In the genomic region with DNA sequence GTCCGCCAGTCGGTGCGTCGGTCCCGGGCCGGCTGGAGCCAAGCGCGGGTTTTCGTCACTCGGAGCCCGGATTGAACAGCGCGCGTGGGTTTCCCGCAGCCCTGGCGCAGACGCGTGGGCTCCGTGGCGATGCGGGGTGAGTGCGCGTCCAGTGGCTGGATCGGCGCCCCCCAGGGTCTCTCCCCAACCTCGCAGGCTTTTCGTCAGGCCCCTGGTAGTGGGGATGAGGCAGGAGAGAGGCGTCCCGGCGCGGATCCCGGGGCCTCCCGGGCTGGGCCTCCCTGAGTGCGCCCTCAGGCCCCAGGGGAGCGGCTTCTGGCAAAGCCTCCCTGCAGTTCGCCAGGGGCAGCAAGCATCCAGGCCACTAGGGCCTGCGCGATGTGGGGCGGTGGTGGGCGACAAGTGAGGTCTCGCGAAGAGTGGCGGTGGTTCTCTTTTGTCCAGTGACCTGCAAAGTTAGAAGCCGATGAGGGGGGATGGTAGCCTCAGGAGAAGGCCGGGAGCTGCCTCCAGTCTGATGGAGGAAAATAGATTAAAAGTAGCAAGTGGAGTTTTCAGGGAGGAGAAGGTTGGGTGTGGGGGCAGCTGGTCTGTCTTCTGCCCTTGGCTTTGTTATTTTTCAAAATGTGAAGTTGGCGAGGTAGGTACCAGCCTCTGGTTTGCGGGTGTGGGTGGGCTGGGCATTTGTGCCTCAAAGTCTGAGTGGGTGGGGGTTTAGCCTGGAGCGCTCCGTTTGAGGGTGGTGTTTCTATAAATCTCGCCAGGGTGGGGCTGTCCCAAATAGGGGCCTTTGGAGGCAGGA, we compare ENCODE assay signal across 7 cellular contexts. TPM values are rescaled to one million over a fixed set of nuclear protein-coding genes. Genes with fewer than 3 reads are reported as not detected.
DNase-seq lines count a peak whose midpoint lies in the region; ATAC-seq and TF ChIP-seq lines count a peak whose summit lies in the region.

No MANE protein-coding gene starts in this region.

- CTCF ChIA-PET in activated CD4-positive, alpha-beta memory T cell treated with anti-CD3 and anti-CD28 coated beads for 36 hours (lab: Charles Lee), result no interaction called here

- intact Hi-C loops in activated CD4-positive, alpha-beta memory T cell treated with anti-CD3 and anti-CD28 coated beads for 36 hours (cut with micrococcal nuclease), result loop anchor here (10.0 kb wide), 1 partner anchor 159 kb away; no protein-coding TSS in a partner anchor
- intact Hi-C loops in spleen (cut with DNase I; ENCODE audit: low total_unique reads), result no loop called here

- no peak overlapping the region for H3K27ac Mint-ChIP-seq in activated CD4-positive, alpha-beta memory T cell treated with anti-CD3 and anti-CD28 coated beads for 36 hours

- H3K27me3 Mint-ChIP-seq in activated CD4-positive, alpha-beta memory T cell treated with anti-CD3 and anti-CD28 coated beads for 36 hours, result peaks cover 49% of the 10 kb centered on the region

- POLR2A ChIA-PET in activated CD4-positive, alpha-beta memory T cell treated with anti-CD3 and anti-CD28 coated beads for 36 hours (lab: Charles Lee), result interaction anchor here (0.9 kb wide), 1 partner anchor 26 kb away, joined by 3 read pairs; no protein-coding TSS in a partner anchor

- no peak for TF ChIP-seq POLR2A in spleen (IDR thresholded peaks at IDR 0.05)

- TF ChIP-seq CTCF in right atrium auricular region (IDR thresholded peaks at IDR 0.05) (no peak), spleen (IDR thresholded peaks at IDR 0.05 in 8 of 11, conservative IDR thresholded peaks at IDR 0.05 in 3 of 11) (no peak)

- H3K4me1 Mint-ChIP-seq in activated CD4-positive, alpha-beta memory T cell treated with anti-CD3 and anti-CD28 coated beads for 36 hours (ENCODE audit: low read depth), result peaks cover 30% of the 10 kb centered on the region

- WGBS in spleen, 5 donors, result 6 to 23% (median 11%) methylated on average over 18 to 50 of the region's 50 CpGs

- H3K36me3 Mint-ChIP-seq in activated CD4-positive, alpha-beta memory T cell treated with anti-CD3 and anti-CD28 coated beads for 36 hours, result peaks cover 13% of the 10 kb centered on the region

- H3K9me3 ChIP-seq in right atrium auricular region (peaks cover 0 to 28% of the 10 kb centered on the region in 2 donors), spleen (peaks cover 0 to 26% (median 13%) of the 10 kb centered on the region in 8 donors)

- H3K27me3 ChIP-seq in right atrium auricular region (peaks cover 4 to 13% of the 10 kb centered on the region in 2 donors), spleen (replicated peaks in 1 of 7) (peaks cover 0 to 73% (median 37%) of the 10 kb centered on the region in 7 donors)

- H3K4me1 ChIP-seq in right atrium auricular region (peaks cover 0 to 16% of the 10 kb centered on the region in 2 donors), spleen (peaks cover 5 to 29% (median 17%) of the 10 kb centered on the region in 6 donors)

- DNase-seq in GOT3 (lab: John Stamatoyannopoulos, UW) (peak; percentile 55), right atrium auricular region (ENCODE audit: low spot score) (no peak), spleen (no peak), 8988T (no peak)
- DNase-seq in activated CD4-positive, alpha-beta memory T cell treated with anti-CD3 and anti-CD28 coated beads for 36 hours, result peak; percentile 43

- ATAC-seq in GM18502 (IDR thresholded peaks at IDR 0.05; ENCODE audit: poor library complexity, unreplicated experiment) (no peak), HG02884 (IDR thresholded peaks at IDR 0.05; ENCODE audit: unreplicated experiment) (no peak)

- H3K4me3 ChIP-seq in right atrium auricular region, result peak overlapping the region; percentile 7 to 43
- peak overlapping the region in 7 of 8 donors; percentile 28 to 69 (median 40) for H3K4me3 ChIP-seq in spleen

- H3K27ac ChIP-seq in right atrium auricular region (no peak overlapping the region), spleen (peak overlapping the region in 2 of 8 donors; percentile 46 to 47)

- H3K4me3 Mint-ChIP-seq in activated CD4-positive, alpha-beta memory T cell treated with anti-CD3 and anti-CD28 coated beads for 36 hours, result peak overlapping the region; percentile 78

- no peaks in the 10 kb centered on the region for H3K36me3 ChIP-seq in right atrium auricular region
- no peaks in the 10 kb centered on the region for H3K36me3 ChIP-seq in spleen

- H3K9me3 Mint-ChIP-seq in activated CD4-positive, alpha-beta memory T cell treated with anti-CD3 and anti-CD28 coated beads for 36 hours, result peaks cover 16% of the 10 kb centered on the region

RNA-seq across cellular contexts. Expression of gene TOX2, which starts 1.6 kb away (rescaled TPM):
- total RNA-seq in activated CD4-positive, alpha-beta memory T cell treated with anti-CD3 and anti-CD28 coated beads for 36 hours, result 1 to 10 TPM; 2.2 to 2.5 TPM
- total RNA-seq in right atrium auricular region, result under 1 TPM; 0.30 to 0.63 TPM
- total RNA-seq in spleen, result 1 to 10 TPM; 1.1 to 6.4 (median 5.3) TPM
- 1 to 10 TPM; 3.4 to 4.9 (median 3.5) TPM for polyA plus RNA-seq in spleen

Comparison
In these comparisons a context has a peak if more than half of its experiments do, and no peak if none do; other contexts are left out.
1. DNase-seq: peak in GOT3 (single experiment) and activated CD4-positive, alpha-beta memory T cell treated with anti-CD3 and anti-CD28 coated beads for 36 hours (single experiment); none in right atrium auricular region (single experiment), spleen (single experiment) and 8988T (single experiment).